Comparison of ENCODE assay signal across 19 cellular contexts in the genomic region with DNA sequence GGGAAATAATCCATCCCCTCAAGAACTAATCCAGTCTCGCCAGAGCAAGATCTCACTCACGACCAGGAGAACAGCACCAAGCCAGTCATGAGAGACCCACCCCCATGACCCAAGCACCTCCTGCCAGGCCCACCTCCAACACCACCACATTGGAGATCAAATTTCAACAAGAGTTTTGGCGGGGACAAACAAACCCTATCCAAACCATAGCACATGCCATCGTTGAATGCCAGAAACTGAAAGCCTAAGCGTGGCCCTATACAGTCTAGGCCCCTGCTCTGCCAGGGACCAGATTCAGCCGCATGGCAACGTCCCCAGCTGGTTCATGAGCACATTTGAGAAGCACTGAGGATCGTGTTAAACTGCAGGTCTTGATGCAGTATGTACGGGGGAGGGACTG.
"Had no signal": no experiment of that assay in that cellular context is flagged by ENCODE, and none has a peak within 500 bp of the region (broad histone marks: within the 10 kb centered on the region; RNA-seq: fewer than 3 reads in every experiment).

No MANE protein-coding gene starts in this region.

- H3K27ac Mint-ChIP-seq: naive B cell; nephron; stimulated activated effector memory CD8-positive, alpha-beta T cell treated with anti-CD3 and anti-CD28 coated beads, Interleukin-12 subunit alpha, Interleukin-12 subunit beta, amount 100 ng/mL, for 72 hours had no signal

- H3K9me3 Mint-ChIP-seq: stimulated activated effector memory CD8-positive, alpha-beta T cell treated with anti-CD3 and anti-CD28 coated beads, Interleukin-12 subunit alpha, Interleukin-12 subunit beta, amount 100 ng/mL, for 72 hours had no signal

- H3K9me3 ChIP-seq: psoas muscle, right lobe of liver, testis, tibial nerve, upper lobe of right lung, vagina had no signal

- H3K36me3 ChIP-seq: heart left ventricle, right lobe of liver, tibial nerve, upper lobe of right lung, vagina had no signal

- H3K27me3 ChIP-seq: heart left ventricle, right lobe of liver, testis, tibial nerve, upper lobe of right lung, vagina had no signal

- H3K4me1 Mint-ChIP-seq: naive B cell; nephron; stimulated activated effector memory CD8-positive, alpha-beta T cell treated with anti-CD3 and anti-CD28 coated beads, Interleukin-12 subunit alpha, Interleukin-12 subunit beta, amount 100 ng/mL, for 72 hours had no signal

- ATAC-seq: heart left ventricle; right lobe of liver; stimulated activated effector memory CD8-positive, alpha-beta T cell treated with anti-CD3 and anti-CD28 coated beads, Interleukin-12 subunit alpha, Interleukin-12 subunit beta, amount 100 ng/mL, for 72 hours; stimulated activated naive CD8-positive, alpha-beta T cell treated with anti-CD3 and anti-CD28 coated beads, Interleukin-15, Interleukin-2, amounts not matched to agents 100 U/mL and 50 U/mL, for 24 hours; upper lobe of right lung had no signal

- H3K4me1 ChIP-seq: heart left ventricle, psoas muscle, right lobe of liver, testis, tibial nerve, upper lobe of right lung, vagina had no signal

- H3K36me3 Mint-ChIP-seq: naive B cell; stimulated activated effector memory CD8-positive, alpha-beta T cell treated with anti-CD3 and anti-CD28 coated beads, Interleukin-12 subunit alpha, Interleukin-12 subunit beta, amount 100 ng/mL, for 72 hours had no signal

- H3K4me3 Mint-ChIP-seq: naive B cell; nephron; stimulated activated effector memory CD8-positive, alpha-beta T cell treated with anti-CD3 and anti-CD28 coated beads, Interleukin-12 subunit alpha, Interleukin-12 subunit beta, amount 100 ng/mL, for 72 hours had no signal

- DNase-seq: effector CD4-positive, alpha-beta T cell; foreskin melanocyte; heart left ventricle; hippocampal formation; kidney glomerular epithelial cell; mesendoderm; naive B cell; psoas muscle; retina; right lobe of liver; stimulated activated CD4-positive, alpha-beta T cell treated with anti-CD3 and anti-CD28 coated beads, Interleukin-4, amount 100 ng/mL, for 1 hour; stimulated activated CD8-positive, alpha-beta memory T cell treated with anti-CD3 and anti-CD28 coated beads, Interleukin-4, amount 100 ng/mL, for 48 hours; stimulated activated naive CD8-positive, alpha-beta T cell treated with anti-CD3 and anti-CD28 coated beads, Interleukin-15, Interleukin-2, amounts not matched to agents 100 U/mL and 50 U/mL, for 24 hours; testis; upper lobe of right lung had no signal

- H3K27ac ChIP-seq: heart left ventricle, psoas muscle, right lobe of liver, testis, tibial nerve, upper lobe of right lung, vagina had no signal

- H3K4me3 ChIP-seq: heart left ventricle, psoas muscle, right lobe of liver, testis, tibial nerve, upper lobe of right lung, vagina had no signal
